17 cellular contexts compared by ENCODE assay signal in genomic region chr16:7597677-7598076, GRCh38.
"Had no signal": no experiment of that assay in that cellular context is flagged by ENCODE, and none has a peak within 500 bp of the region (broad histone marks: within the 10 kb centered on the region; RNA-seq: fewer than 3 reads in every experiment).

No MANE protein-coding gene starts in this region.

- H3K27me3 ChIP-seq: ascending aorta, stomach, testis, upper lobe of left lung had no signal

- H3K27ac Mint-ChIP-seq: activated naive CD4-positive, alpha-beta T cell treated with anti-CD3 and anti-CD28 coated beads for 36 hours; activated naive CD8-positive, alpha-beta T cell treated with anti-CD3 and anti-CD28 coated beads, Interleukin-2, amount 50 U/mL, for 24 hours; activated T-helper 2 cell treated with anti-CD3 and anti-CD28 coated beads, Interferon-gamma antibody, Interleukin-2, Interleukin-4, amounts not matched to agents 10 μg/mL and 5 μg/mL and 100 μg/mL, durations not matched to agents 14 hours and 24 hours and 36 hours had no signal

- H3K36me3 ChIP-seq: ascending aorta, stomach, upper lobe of left lung had no signal

- H3K4me3 Mint-ChIP-seq: activated naive CD4-positive, alpha-beta T cell treated with anti-CD3 and anti-CD28 coated beads for 36 hours; activated naive CD8-positive, alpha-beta T cell treated with anti-CD3 and anti-CD28 coated beads, Interleukin-2, amount 50 U/mL, for 24 hours; neural crest cell had no signal

- H3K27me3 Mint-ChIP-seq: activated naive CD8-positive, alpha-beta T cell treated with anti-CD3 and anti-CD28 coated beads, Interleukin-2, amount 50 U/mL, for 24 hours had no signal

- ATAC-seq: activated naive CD8-positive, alpha-beta T cell treated with anti-CD3 and anti-CD28 coated beads, Interleukin-2, amount 50 U/mL, for 24 hours; sciatic nerve had no signal

- H3K27ac ChIP-seq: ascending aorta, stomach, testis, upper lobe of left lung had no signal

- H3K4me1 Mint-ChIP-seq: activated naive CD8-positive, alpha-beta T cell treated with anti-CD3 and anti-CD28 coated beads, Interleukin-2, amount 50 U/mL, for 24 hours had no signal

- H3K4me1 ChIP-seq: ascending aorta, stomach, testis, upper lobe of left lung had no signal

- H3K9me3 Mint-ChIP-seq: neural crest cell had no signal

- H3K4me3 ChIP-seq: ascending aorta, stomach, testis, upper lobe of left lung had no signal

- H3K9me3 ChIP-seq: ascending aorta, stomach, testis, upper lobe of left lung had no signal

- DNase-seq: activated CD4-positive, alpha-beta T cell treated with anti-CD3 and anti-CD28 coated beads for 1 hour; activated CD4-positive, alpha-beta T cell treated with anti-CD3 and anti-CD28 coated beads, Interleukin-2, amount 50 U/mL, for 48 hours; activated naive CD4-positive, alpha-beta T cell treated with anti-CD3 and anti-CD28 coated beads for 36 hours; activated naive CD8-positive, alpha-beta T cell treated with anti-CD3 and anti-CD28 coated beads, Interleukin-2, amount 50 U/mL, for 24 hours; activated T-cell treated with anti-CD3 and anti-CD28 coated beads, Interleukin-2, amount 50 U/mL, for 1 hour; caudate nucleus; mesendoderm; stimulated activated CD4-positive, alpha-beta T cell treated with anti-CD3 and anti-CD28 coated beads, Interleukin-12 subunit alpha, Interleukin-12 subunit beta, amount 100 ng/mL, for 4 hours; stimulated activated CD4-positive, alpha-beta T cell treated with anti-CD3 and anti-CD28 coated beads, Interleukin-2, amount 100 ng/mL, for 24 hours; stomach; T-helper 9 cell; testis; upper lobe of left lung had no signal
